Comparison of ENCODE assay signal across 1 cellular context in genomic region chr3:107578523-107578922, GRCh38.
TF ChIP-seq lines count a peak whose summit lies in the region.

No MANE protein-coding gene starts in this region.

TF ChIP-seq in GM23338, 12 proteins besides CTCF, POLR2A, EP300 and RAD21 (continued from another document):
- peak; percentile 75 for TF ChIP-seq ZNF462 (CRISPR knock-in tag; IDR thresholded peaks at IDR 0.05)
TF ChIP-seq in GM23338: peak in this region for 1.
